In the genomic region with DNA sequence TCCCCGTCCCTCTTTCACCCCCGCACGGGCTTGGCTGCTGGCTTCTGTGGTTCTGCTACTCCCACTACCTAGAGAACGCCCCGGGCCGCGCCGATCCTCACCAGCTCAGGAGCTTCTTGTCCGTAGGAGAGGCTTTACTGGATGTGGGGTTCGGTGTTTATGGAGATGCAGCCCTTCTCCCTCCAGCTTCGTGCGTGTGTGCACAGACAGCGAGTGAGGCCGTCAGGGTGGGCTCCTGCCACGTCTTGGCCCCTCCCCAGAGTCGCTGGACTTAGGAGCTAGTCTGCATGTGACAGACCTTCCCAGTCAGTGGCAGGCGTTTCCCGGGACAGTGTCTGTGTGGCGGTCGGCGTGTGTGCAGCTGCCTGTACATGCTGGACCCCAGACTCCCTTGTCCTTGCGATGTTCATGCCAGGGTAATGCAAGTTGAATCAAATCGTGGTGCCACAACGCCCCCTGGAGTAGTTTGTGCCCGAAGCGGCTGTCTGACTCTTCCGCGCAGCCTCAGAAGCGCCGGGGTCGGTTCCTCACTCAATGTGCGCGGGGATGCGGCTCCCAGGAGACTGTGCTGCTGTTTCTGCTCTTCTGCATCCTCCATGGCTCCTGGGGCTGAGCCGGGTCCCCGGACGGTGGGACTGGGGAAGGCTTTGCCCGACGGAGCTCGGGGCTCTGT, we compare ENCODE assay signal across 13 cellular contexts. TPM values are rescaled to one million over a fixed set of nuclear protein-coding genes. Genes with fewer than 3 reads are reported as not detected.
"Had no signal": no experiment of that assay in that cellular context is flagged by ENCODE, and none has a peak within 500 bp of the region (broad histone marks: within the 10 kb centered on the region; RNA-seq: fewer than 3 reads in every experiment).

No MANE protein-coding gene starts in this region.

RNA-seq across cellular contexts. Expression of gene SPDYE17, which starts 32.6 kb away (rescaled TPM):
- total RNA-seq: activated CD4-positive, alpha-beta memory T cell treated with anti-CD3 and anti-CD28 coated beads for 36 hours; aorta; esophagus mucosa; gastrocnemius medialis; heart left ventricle; kidney; left lobe of liver; mucosa of gallbladder; natural killer cell treated with Interleukin-12 subunit alpha and Interleukin-12 subunit beta and Interleukin-15 and Interleukin-18, amount 100 ng/mL, for 72 hours; right lobe of liver; smooth muscle cell; urinary bladder had no signal
- polyA plus RNA-seq: aorta, heart left ventricle, smooth muscle cell, thymus, urinary bladder had no signal
